In genomic region chr15:45642203-45642932, GRCh38 we compare ENCODE assay signal across 10 cellular contexts. TPM values are rescaled to one million over a fixed set of nuclear protein-coding genes. Genes with fewer than 3 reads are reported as not detected.
DNase-seq lines count a peak whose midpoint lies in the region; ATAC-seq, FAIRE-seq and TF ChIP-seq lines count a peak whose summit lies in the region.
"Had no signal": no experiment of that assay in that cellular context is flagged by ENCODE, and none has a peak within 500 bp of the region (broad histone marks: within the 10 kb centered on the region; RNA-seq: fewer than 3 reads in every experiment).

No MANE protein-coding gene starts in this region.

- H3K27me3 Mint-ChIP-seq in activated naive CD8-positive, alpha-beta T cell treated with anti-CD3 and anti-CD28 coated beads, Interleukin-2, amount 50 U/mL, for 24 hours, result no peaks in the 10 kb centered on the region
- H3K27me3 Mint-ChIP-seq in activated naive CD8-positive, alpha-beta T cell treated with anti-CD3 and anti-CD28 coated beads for 36 hours, result no peaks in the 10 kb centered on the region
- no peaks in the 10 kb centered on the region for H3K27me3 Mint-ChIP-seq in MCF 10A (ENCODE audit: insufficient read depth, unreplicated experiment)

- H3K4me3 ChIP-seq in lower leg skin (ENCODE audit: low read depth, poor library complexity, severe bottlenecking), result no peak overlapping the region
- H3K4me3 ChIP-seq: HAP-1 had no signal

- CTCF ChIA-PET in MCF 10A (lab: Yijun Ruan, JAX), result interaction anchor here (0.5 to 2.7 kb wide), 11 partner anchors 8 to 1554 kb away, joined by 3 to 11 read pairs (median 3); partner anchors contain the start of gene SQOR

- DNase-seq in activated naive CD8-positive, alpha-beta T cell treated with anti-CD3 and anti-CD28 coated beads, Interleukin-2, amount 50 U/mL, for 24 hours, result no peak
- DNase-seq in activated naive CD8-positive, alpha-beta T cell treated with anti-CD3 and anti-CD28 coated beads for 36 hours, result no peak
- DNase-seq in MCF 10A (ENCODE audit: unreplicated experiment) (peak; percentile 90), lower leg skin (ENCODE audit: low spot score in 2 of 2) (peak; percentile 18 to 84), urothelium cell line (ENCODE audit: low spot score) (peak; percentile 26), germinal center (ENCODE audit: low spot score) (no peak), NCI-H1436 (lab: John Stamatoyannopoulos, UW) (no peak)
- DNase-seq: NCI-H1694 treated with DMSO at 0.1 percent for 48 hours had no signal

- POLR2A ChIA-PET in MCF 10A (lab: Yijun Ruan, JAX), result interaction anchor here (0.6 to 6.1 kb wide), 12 partner anchors 8 to 1269 kb away, joined by 3 to 56 read pairs (median 4); partner anchors contain the start of genes BLOC1S6 and SQOR

- intact Hi-C loops in MCF 10A (cut with micrococcal nuclease) (no loop called here), lower leg skin (cut with DNase I; ENCODE audit: low total_unique reads) (no loop called here)

- no peak overlapping the region for H3K4me3 Mint-ChIP-seq in activated naive CD8-positive, alpha-beta T cell treated with anti-CD3 and anti-CD28 coated beads, Interleukin-2, amount 50 U/mL, for 24 hours
- H3K4me3 Mint-ChIP-seq in activated naive CD8-positive, alpha-beta T cell treated with anti-CD3 and anti-CD28 coated beads for 36 hours, result no peak overlapping the region
- peak overlapping the region; percentile 52 for H3K4me3 Mint-ChIP-seq in MCF 10A (ENCODE audit: unreplicated experiment)

- TF ChIP-seq CTCF in MCF 10A (IDR thresholded peaks at IDR 0.05; ENCODE audit: unreplicated experiment) (no peak), lower leg skin (IDR thresholded peaks at IDR 0.05) (no peak)

- 44 to 46% methylated on average over 7 of the region's 7 CpGs for WGBS in lower leg skin, 2 donors

- no peak for FAIRE-seq in urothelium cell line (lab: Jason Lieb, UNC)

- no TSS peak for BruUV-seq in MCF 10A (replicated peaks; lab: Mats Ljungman, UMichigan)

- H3K4me1 Mint-ChIP-seq in activated naive CD8-positive, alpha-beta T cell treated with anti-CD3 and anti-CD28 coated beads, Interleukin-2, amount 50 U/mL, for 24 hours, result peaks cover 90% of the 10 kb centered on the region
- H3K4me1 Mint-ChIP-seq in activated naive CD8-positive, alpha-beta T cell treated with anti-CD3 and anti-CD28 coated beads for 36 hours, result peaks cover 83% of the 10 kb centered on the region
- H3K4me1 Mint-ChIP-seq in MCF 10A (ENCODE audit: insufficient read depth, unreplicated experiment), result peaks cover 58% of the 10 kb centered on the region

- no peaks in the 10 kb centered on the region for H3K9me3 Mint-ChIP-seq in activated naive CD8-positive, alpha-beta T cell treated with anti-CD3 and anti-CD28 coated beads, Interleukin-2, amount 50 U/mL, for 24 hours
- peaks cover 6% of the 10 kb centered on the region for H3K9me3 Mint-ChIP-seq in activated naive CD8-positive, alpha-beta T cell treated with anti-CD3 and anti-CD28 coated beads for 36 hours
- H3K9me3 Mint-ChIP-seq in MCF 10A (ENCODE audit: unreplicated experiment), result no peaks in the 10 kb centered on the region

- H3K36me3 Mint-ChIP-seq in activated naive CD8-positive, alpha-beta T cell treated with anti-CD3 and anti-CD28 coated beads, Interleukin-2, amount 50 U/mL, for 24 hours (ENCODE audit: low read depth), result peaks cover 37% of the 10 kb centered on the region
- peaks cover 50% of the 10 kb centered on the region for H3K36me3 Mint-ChIP-seq in activated naive CD8-positive, alpha-beta T cell treated with anti-CD3 and anti-CD28 coated beads for 36 hours
- peaks cover 8% of the 10 kb centered on the region for H3K36me3 Mint-ChIP-seq in MCF 10A (ENCODE audit: insufficient read depth, unreplicated experiment)

- TF ChIP-seq POLR2A in lower leg skin (IDR thresholded peaks at IDR 0.05), result no peak

- ATAC-seq in activated naive CD8-positive, alpha-beta T cell treated with anti-CD3 and anti-CD28 coated beads, Interleukin-2, amount 50 U/mL, for 24 hours, result no peak
- ATAC-seq in GM18511 (IDR thresholded peaks at IDR 0.05; ENCODE audit: unreplicated experiment), result no peak

- peak overlapping the region; percentile 1 for H3K27ac Mint-ChIP-seq in activated naive CD8-positive, alpha-beta T cell treated with anti-CD3 and anti-CD28 coated beads, Interleukin-2, amount 50 U/mL, for 24 hours
- H3K27ac Mint-ChIP-seq in activated naive CD8-positive, alpha-beta T cell treated with anti-CD3 and anti-CD28 coated beads for 36 hours, result no peak overlapping the region
- peak overlapping the region; percentile 91 for H3K27ac Mint-ChIP-seq in MCF 10A (ENCODE audit: low read depth, unreplicated experiment)

RNA-seq across cellular contexts. Expression of gene SQOR, which starts 7.5 kb away (rescaled TPM):
- 10 to 100 TPM; 54.6 to 57.0 TPM for total RNA-seq in activated naive CD8-positive, alpha-beta T cell treated with anti-CD3 and anti-CD28 coated beads for 36 hours
- 49.8 and 75.0 TPM in 2 replicates for total RNA-seq in MCF 10A (2022)
- 10 to 100 TPM; 39.3 to 56.0 (median 52.7) TPM for total RNA-seq in lower leg skin

RNA-seq across cellular contexts. Expression of gene BLOC1S6, which starts 55.2 kb away (rescaled TPM):
- 10 to 100 TPM; 49.2 to 49.7 TPM for total RNA-seq in activated naive CD8-positive, alpha-beta T cell treated with anti-CD3 and anti-CD28 coated beads for 36 hours
- total RNA-seq in MCF 10A (2022) (54.6 and 68.5 TPM in 2 replicates), lower leg skin (10 to 100 TPM; 24.5 to 32.0 (median 27.0) TPM)

Comparison
In these comparisons a context has a peak if more than half of its experiments do, and no peak if none do; other contexts are left out.
1. DNase-seq: peak in MCF 10A (single experiment), lower leg skin (2 of 2) and urothelium cell line (single experiment); none in activated naive CD8-positive, alpha-beta T cell treated with anti-CD3 and anti-CD28 coated beads, Interleukin-2, amount 50 U/mL, for 24 hours (single experiment), activated naive CD8-positive, alpha-beta T cell treated with anti-CD3 and anti-CD28 coated beads for 36 hours (single experiment), germinal center (single experiment) and NCI-H1436 (single experiment).